In genomic region chr5:81754621-81755020, GRCh38 we compare ENCODE assay signal across 1 cellular context.
TF ChIP-seq lines count a peak whose summit lies in the region.

No MANE protein-coding gene starts in this region.

TF ChIP-seq in IMR-90, 13 proteins besides CTCF, POLR2A, EP300 and RAD21 (continued from another document):
- TF ChIP-seq USF2 (IDR thresholded peaks at IDR 0.05; ENCODE audit: low read depth, low read length) (no peak), RCOR1 (IDR thresholded peaks at IDR 0.05; ENCODE audit: insufficient replicate concordance, low read length) (no peak)
